ENCODE assay signal across 2 cellular contexts in genomic region chr13:113621046-113621445, GRCh38.
TF ChIP-seq lines count a peak whose summit lies in the region.

No MANE protein-coding gene starts in this region.

TF ChIP-seq in WTC11, 78 proteins besides CTCF, POLR2A, EP300 and RAD21 (continues in another document):
- TF ChIP-seq CREM (CRISPR knock-in tag; IDR thresholded peaks at IDR 0.05): no peak
- no peak for TF ChIP-seq SOX15 (CRISPR knock-in tag; IDR thresholded peaks at IDR 0.05)
- no peak for TF ChIP-seq FOXP1 (CRISPR knock-in tag; IDR thresholded peaks at IDR 0.05; ENCODE audit: borderline replicate concordance)
- no peak for TF ChIP-seq SP1 (CRISPR knock-in tag; conservative IDR thresholded peaks at IDR 0.05)
- no peak for TF ChIP-seq ZNF121 (CRISPR knock-in tag; IDR thresholded peaks at IDR 0.05)
- TF ChIP-seq ZNF512 (CRISPR knock-in tag; IDR thresholded peaks at IDR 0.05; ENCODE audit: borderline replicate concordance): no peak
- TF ChIP-seq PRDM15 (CRISPR knock-in tag; IDR thresholded peaks at IDR 0.05): no peak
- TF ChIP-seq IRF2 (CRISPR knock-in tag; IDR thresholded peaks at IDR 0.05; ENCODE audit: borderline replicate concordance, low read depth): no peak
- no peak for TF ChIP-seq JAZF1 (CRISPR knock-in tag; IDR thresholded peaks at IDR 0.05)
- no peak for TF ChIP-seq CBFB (CRISPR knock-in tag; IDR thresholded peaks at IDR 0.05; ENCODE audit: low read depth)
- no peak for TF ChIP-seq FOXP4 (CRISPR knock-in tag; IDR thresholded peaks at IDR 0.05)
- no peak for TF ChIP-seq NR1H2 (CRISPR knock-in tag; IDR thresholded peaks at IDR 0.05)
- TF ChIP-seq, protein P1, sequence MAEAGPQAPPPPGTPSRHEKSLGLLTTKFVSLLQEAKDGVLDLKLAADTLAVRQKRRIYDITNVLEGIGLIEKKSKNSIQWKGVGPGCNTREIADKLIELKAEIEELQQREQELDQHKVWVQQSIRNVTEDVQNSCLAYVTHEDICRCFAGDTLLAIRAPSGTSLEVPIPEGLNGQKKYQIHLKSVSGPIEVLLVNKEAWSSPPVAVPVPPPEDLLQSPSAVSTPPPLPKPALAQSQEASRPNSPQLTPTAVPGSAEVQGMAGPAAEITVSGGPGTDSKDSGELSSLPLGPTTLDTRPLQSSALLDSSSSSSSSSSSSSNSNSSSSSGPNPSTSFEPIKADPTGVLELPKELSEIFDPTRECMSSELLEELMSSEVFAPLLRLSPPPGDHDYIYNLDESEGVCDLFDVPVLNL (CRISPR knock-in tag; IDR thresholded peaks at IDR 0.05; ENCODE audit: borderline replicate concordance, low read depth): no peak
- TF ChIP-seq PRRX2 (CRISPR knock-in tag; IDR thresholded peaks at IDR 0.05): no peak
- TF ChIP-seq, protein P2, sequence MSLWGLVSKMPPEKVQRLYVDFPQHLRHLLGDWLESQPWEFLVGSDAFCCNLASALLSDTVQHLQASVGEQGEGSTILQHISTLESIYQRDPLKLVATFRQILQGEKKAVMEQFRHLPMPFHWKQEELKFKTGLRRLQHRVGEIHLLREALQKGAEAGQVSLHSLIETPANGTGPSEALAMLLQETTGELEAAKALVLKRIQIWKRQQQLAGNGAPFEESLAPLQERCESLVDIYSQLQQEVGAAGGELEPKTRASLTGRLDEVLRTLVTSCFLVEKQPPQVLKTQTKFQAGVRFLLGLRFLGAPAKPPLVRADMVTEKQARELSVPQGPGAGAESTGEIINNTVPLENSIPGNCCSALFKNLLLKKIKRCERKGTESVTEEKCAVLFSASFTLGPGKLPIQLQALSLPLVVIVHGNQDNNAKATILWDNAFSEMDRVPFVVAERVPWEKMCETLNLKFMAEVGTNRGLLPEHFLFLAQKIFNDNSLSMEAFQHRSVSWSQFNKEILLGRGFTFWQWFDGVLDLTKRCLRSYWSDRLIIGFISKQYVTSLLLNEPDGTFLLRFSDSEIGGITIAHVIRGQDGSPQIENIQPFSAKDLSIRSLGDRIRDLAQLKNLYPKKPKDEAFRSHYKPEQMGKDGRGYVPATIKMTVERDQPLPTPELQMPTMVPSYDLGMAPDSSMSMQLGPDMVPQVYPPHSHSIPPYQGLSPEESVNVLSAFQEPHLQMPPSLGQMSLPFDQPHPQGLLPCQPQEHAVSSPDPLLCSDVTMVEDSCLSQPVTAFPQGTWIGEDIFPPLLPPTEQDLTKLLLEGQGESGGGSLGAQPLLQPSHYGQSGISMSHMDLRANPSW (CRISPR knock-in tag; conservative IDR thresholded peaks at IDR 0.05; ENCODE audit: low read depth): no peak
- no peak for TF ChIP-seq HMGA2 (CRISPR knock-in tag; IDR thresholded peaks at IDR 0.05)

TF ChIP-seq in HepG2, 621 proteins besides CTCF, POLR2A, EP300 and RAD21:
- no peak for TF ChIP-seq RFX3 (CRISPR knock-in tag; IDR thresholded peaks at IDR 0.05)
- no peak for TF ChIP-seq ZNF609 (CRISPR knock-in tag; IDR thresholded peaks at IDR 0.05; ENCODE audit: borderline replicate concordance)
- TF ChIP-seq ZNF761 (CRISPR knock-in tag; conservative IDR thresholded peaks at IDR 0.05): no peak
- TF ChIP-seq ZBTB2 (CRISPR knock-in tag; IDR thresholded peaks at IDR 0.05; ENCODE audit: low read depth): no peak
- no peak for TF ChIP-seq RBFOX2 (IDR thresholded peaks at IDR 0.05; ENCODE audit: low read depth, low read length)
- TF ChIP-seq ZNF362 (CRISPR knock-in tag; IDR thresholded peaks at IDR 0.05; ENCODE audit: borderline replicate concordance): no peak
- TF ChIP-seq ZNF629 (CRISPR knock-in tag; conservative IDR thresholded peaks at IDR 0.05): no peak
